1 cellular context compared by ENCODE assay signal in the genomic region with DNA sequence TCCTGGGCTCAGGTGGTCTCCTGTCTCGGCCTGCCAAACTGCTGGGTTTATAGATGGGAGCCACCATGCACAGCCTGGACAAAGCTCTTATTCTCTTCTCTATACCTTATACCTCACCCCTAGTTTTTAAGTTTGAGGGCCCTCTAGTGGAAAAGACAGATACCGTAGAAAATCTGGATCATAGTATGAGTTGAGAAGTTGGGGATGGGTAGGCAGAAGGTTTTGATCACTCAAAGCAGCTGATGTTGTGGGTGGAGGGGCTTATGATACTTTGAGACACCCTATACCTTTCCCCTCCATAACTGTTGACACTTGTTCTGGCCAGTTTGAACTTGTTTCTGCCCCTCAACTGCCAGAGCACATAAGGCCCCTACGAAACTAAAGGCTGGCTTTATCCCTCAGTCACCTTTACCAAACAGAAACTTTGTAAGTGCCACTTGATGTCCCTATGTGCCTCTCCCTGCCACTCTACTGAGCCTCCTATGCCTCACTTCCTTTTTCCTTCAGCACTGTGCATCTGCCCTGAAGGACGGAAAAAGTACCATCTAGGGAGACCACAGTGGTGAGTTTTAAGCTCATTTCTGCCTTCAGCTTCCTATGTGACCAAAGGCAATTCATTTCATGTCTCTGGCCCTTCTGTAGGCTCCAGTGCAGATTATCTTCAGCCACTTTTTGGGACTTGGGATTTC.
TF ChIP-seq lines count a peak whose summit lies in the region.

No MANE protein-coding gene starts in this region.

TF ChIP-seq in H1, 55 proteins besides CTCF, POLR2A, EP300 and RAD21 (continued from another document):
- TF ChIP-seq, protein P1, sequence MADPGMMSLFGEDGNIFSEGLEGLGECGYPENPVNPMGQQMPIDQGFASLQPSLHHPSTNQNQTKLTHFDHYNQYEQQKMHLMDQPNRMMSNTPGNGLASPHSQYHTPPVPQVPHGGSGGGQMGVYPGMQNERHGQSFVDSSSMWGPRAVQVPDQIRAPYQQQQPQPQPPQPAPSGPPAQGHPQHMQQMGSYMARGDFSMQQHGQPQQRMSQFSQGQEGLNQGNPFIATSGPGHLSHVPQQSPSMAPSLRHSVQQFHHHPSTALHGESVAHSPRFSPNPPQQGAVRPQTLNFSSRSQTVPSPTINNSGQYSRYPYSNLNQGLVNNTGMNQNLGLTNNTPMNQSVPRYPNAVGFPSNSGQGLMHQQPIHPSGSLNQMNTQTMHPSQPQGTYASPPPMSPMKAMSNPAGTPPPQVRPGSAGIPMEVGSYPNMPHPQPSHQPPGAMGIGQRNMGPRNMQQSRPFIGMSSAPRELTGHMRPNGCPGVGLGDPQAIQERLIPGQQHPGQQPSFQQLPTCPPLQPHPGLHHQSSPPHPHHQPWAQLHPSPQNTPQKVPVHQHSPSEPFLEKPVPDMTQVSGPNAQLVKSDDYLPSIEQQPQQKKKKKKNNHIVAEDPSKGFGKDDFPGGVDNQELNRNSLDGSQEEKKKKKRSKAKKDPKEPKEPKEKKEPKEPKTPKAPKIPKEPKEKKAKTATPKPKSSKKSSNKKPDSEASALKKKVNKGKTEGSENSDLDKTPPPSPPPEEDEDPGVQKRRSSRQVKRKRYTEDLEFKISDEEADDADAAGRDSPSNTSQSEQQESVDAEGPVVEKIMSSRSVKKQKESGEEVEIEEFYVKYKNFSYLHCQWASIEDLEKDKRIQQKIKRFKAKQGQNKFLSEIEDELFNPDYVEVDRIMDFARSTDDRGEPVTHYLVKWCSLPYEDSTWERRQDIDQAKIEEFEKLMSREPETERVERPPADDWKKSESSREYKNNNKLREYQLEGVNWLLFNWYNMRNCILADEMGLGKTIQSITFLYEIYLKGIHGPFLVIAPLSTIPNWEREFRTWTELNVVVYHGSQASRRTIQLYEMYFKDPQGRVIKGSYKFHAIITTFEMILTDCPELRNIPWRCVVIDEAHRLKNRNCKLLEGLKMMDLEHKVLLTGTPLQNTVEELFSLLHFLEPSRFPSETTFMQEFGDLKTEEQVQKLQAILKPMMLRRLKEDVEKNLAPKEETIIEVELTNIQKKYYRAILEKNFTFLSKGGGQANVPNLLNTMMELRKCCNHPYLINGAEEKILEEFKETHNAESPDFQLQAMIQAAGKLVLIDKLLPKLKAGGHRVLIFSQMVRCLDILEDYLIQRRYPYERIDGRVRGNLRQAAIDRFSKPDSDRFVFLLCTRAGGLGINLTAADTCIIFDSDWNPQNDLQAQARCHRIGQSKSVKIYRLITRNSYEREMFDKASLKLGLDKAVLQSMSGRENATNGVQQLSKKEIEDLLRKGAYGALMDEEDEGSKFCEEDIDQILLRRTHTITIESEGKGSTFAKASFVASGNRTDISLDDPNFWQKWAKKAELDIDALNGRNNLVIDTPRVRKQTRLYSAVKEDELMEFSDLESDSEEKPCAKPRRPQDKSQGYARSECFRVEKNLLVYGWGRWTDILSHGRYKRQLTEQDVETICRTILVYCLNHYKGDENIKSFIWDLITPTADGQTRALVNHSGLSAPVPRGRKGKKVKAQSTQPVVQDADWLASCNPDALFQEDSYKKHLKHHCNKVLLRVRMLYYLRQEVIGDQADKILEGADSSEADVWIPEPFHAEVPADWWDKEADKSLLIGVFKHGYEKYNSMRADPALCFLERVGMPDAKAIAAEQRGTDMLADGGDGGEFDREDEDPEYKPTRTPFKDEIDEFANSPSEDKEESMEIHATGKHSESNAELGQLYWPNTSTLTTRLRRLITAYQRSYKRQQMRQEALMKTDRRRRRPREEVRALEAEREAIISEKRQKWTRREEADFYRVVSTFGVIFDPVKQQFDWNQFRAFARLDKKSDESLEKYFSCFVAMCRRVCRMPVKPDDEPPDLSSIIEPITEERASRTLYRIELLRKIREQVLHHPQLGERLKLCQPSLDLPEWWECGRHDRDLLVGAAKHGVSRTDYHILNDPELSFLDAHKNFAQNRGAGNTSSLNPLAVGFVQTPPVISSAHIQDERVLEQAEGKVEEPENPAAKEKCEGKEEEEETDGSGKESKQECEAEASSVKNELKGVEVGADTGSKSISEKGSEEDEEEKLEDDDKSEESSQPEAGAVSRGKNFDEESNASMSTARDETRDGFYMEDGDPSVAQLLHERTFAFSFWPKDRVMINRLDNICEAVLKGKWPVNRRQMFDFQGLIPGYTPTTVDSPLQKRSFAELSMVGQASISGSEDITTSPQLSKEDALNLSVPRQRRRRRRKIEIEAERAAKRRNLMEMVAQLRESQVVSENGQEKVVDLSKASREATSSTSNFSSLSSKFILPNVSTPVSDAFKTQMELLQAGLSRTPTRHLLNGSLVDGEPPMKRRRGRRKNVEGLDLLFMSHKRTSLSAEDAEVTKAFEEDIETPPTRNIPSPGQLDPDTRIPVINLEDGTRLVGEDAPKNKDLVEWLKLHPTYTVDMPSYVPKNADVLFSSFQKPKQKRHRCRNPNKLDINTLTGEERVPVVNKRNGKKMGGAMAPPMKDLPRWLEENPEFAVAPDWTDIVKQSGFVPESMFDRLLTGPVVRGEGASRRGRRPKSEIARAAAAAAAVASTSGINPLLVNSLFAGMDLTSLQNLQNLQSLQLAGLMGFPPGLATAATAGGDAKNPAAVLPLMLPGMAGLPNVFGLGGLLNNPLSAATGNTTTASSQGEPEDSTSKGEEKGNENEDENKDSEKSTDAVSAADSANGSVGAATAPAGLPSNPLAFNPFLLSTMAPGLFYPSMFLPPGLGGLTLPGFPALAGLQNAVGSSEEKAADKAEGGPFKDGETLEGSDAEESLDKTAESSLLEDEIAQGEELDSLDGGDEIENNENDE (IDR thresholded peaks at IDR 0.05; ENCODE audit: insufficient replicate concordance, low read length), result no peak
